1 cellular context compared by ENCODE assay signal in genomic region chr12:104288635-104289258, GRCh38.
TF ChIP-seq lines count a peak whose summit lies in the region.

No MANE protein-coding gene starts in this region.

TF ChIP-seq in HepG2, 621 proteins besides CTCF, POLR2A, EP300 and RAD21 (continued from another document and continues in another):
- TF ChIP-seq ZNF503 (CRISPR knock-in tag; IDR thresholded peaks at IDR 0.05) (peak; percentile 54), HMG20B (CRISPR knock-in tag; conservative IDR thresholded peaks at IDR 0.05) (peak; percentile 20; the same call in 1 of the 2 replicates), FOXA3 (CRISPR knock-in tag; IDR thresholded peaks at IDR 0.05) (peak; percentile 85), U2AF2 (IDR thresholded peaks at IDR 0.05; ENCODE audit: low read depth, low read length) (no peak), ZNF354B (CRISPR knock-in tag; IDR thresholded peaks at IDR 0.05) (0 out of 2 replicates have a peak, but pooled peaks have one; percentile 22), HMGXB3 (CRISPR knock-in tag; IDR thresholded peaks at IDR 0.05; ENCODE audit: borderline replicate concordance) (peak; percentile 71), PHF5A (CRISPR knock-in tag; IDR thresholded peaks at IDR 0.05; ENCODE audit: low read depth, unreplicated experiment) (peak; percentile 31), SYNCRIP (IDR thresholded peaks at IDR 0.05; ENCODE audit: insufficient read depth, low read depth, low read length) (no peak), IKZF4 (CRISPR knock-in tag; IDR thresholded peaks at IDR 0.05; ENCODE audit: borderline replicate concordance, low read depth, not compliant biosample characterization) (peak; percentile 44), AKAP8 (CRISPR knock-in tag; IDR thresholded peaks at IDR 0.05) (0 out of 2 replicates have a peak, but pooled peaks have one; percentile 51), ZNF224 (CRISPR knock-in tag; IDR thresholded peaks at IDR 0.05) (peak; percentile 81; the same call in 1 of the 2 replicates), KDM6A (CRISPR knock-in tag; IDR thresholded peaks at IDR 0.05; ENCODE audit: low read depth) (no peak), ARID2 (CRISPR knock-in tag; IDR thresholded peaks at IDR 0.05; ENCODE audit: borderline replicate concordance) (peak; percentile 88; the same call in 1 of the 2 replicates), MAF1 (CRISPR knock-in tag; IDR thresholded peaks at IDR 0.05; ENCODE audit: borderline replicate concordance) (peak; percentile 82; the same call in 1 of the 2 replicates), ZKSCAN8 (CRISPR knock-in tag; IDR thresholded peaks at IDR 0.05; ENCODE audit: borderline replicate concordance) (peak; percentile 57; the same call in 1 of the 2 replicates), ARID5B (CRISPR knock-in tag; IDR thresholded peaks at IDR 0.05) (peak; percentile 84), ZNF781 (CRISPR knock-in tag; IDR thresholded peaks at IDR 0.05; ENCODE audit: borderline replicate concordance, not compliant biosample characterization) (peak; percentile 94), ZBTB38 (CRISPR knock-in tag; IDR thresholded peaks at IDR 0.05) (peak; percentile 84; the same call in 1 of the 2 replicates), CSRNP1 (CRISPR knock-in tag; IDR thresholded peaks at IDR 0.05) (peak; percentile 92), ATRX (CRISPR knock-in tag; IDR thresholded peaks at IDR 0.05; ENCODE audit: borderline replicate concordance) (no peak), NCOA2 (CRISPR knock-in tag; IDR thresholded peaks at IDR 0.05) (peak; percentile 73), NFE2L1 (CRISPR knock-in tag; IDR thresholded peaks at IDR 0.05; ENCODE audit: borderline replicate concordance) (no peak), NONO (IDR thresholded peaks at IDR 0.05) (no peak), NONO (CRISPR knock-in tag; conservative IDR thresholded peaks at IDR 0.05) (peak; percentile 62; the same call in 1 of the 2 replicates), ZNF337 (CRISPR knock-in tag; IDR thresholded peaks at IDR 0.05; ENCODE audit: borderline replicate concordance, low read depth) (peak; percentile 95), MIER2 (CRISPR knock-in tag; IDR thresholded peaks at IDR 0.05) (peak; percentile 58; the same call in 1 of the 2 replicates), E2F2 (CRISPR knock-in tag; IDR thresholded peaks at IDR 0.05; ENCODE audit: borderline replicate concordance) (peak; percentile 64; the same call in 1 of the 2 replicates), SMARCC2 (IDR thresholded peaks at IDR 0.05) (no peak), HES4 (CRISPR knock-in tag; IDR thresholded peaks at IDR 0.05; ENCODE audit: borderline replicate concordance) (0 out of 2 replicates have a peak, but pooled peaks have one; percentile 68), PRDM4 (CRISPR knock-in tag; IDR thresholded peaks at IDR 0.05; ENCODE audit: borderline replicate concordance) (no peak), ZNF800 (CRISPR knock-in tag; IDR thresholded peaks at IDR 0.05) (peak; percentile 89; the same call in 1 of the 2 replicates), ZHX1 (CRISPR knock-in tag; IDR thresholded peaks at IDR 0.05; ENCODE audit: low read depth) (peak; percentile 52; the same call in 1 of the 2 replicates), ZNF747 (CRISPR knock-in tag; IDR thresholded peaks at IDR 0.05; ENCODE audit: borderline replicate concordance) (peak; percentile 89; the same call in 1 of the 2 replicates), PTBP1 (IDR thresholded peaks at IDR 0.05; ENCODE audit: low read depth, low read length, poor library complexity, severe bottlenecking) (no peak), SIX4 (CRISPR knock-in tag; IDR thresholded peaks at IDR 0.05) (peak; percentile 70)
